Comparison of ENCODE assay signal across 28 cellular contexts in genomic region chr16:65386707-65387106, GRCh38.
"Had no signal": no experiment of that assay in that cellular context is flagged by ENCODE, and none has a peak within 500 bp of the region (broad histone marks: within the 10 kb centered on the region; RNA-seq: fewer than 3 reads in every experiment).

No MANE protein-coding gene starts in this region.

- H3K4me3 Mint-ChIP-seq: naive thymus-derived CD8-positive, alpha-beta T cell; nephron; neural crest cell; stimulated activated memory B cell treated with anti-CD40 and anti-IgM and Interleukin-4, amounts not matched to agents 10 μg/mL and 1 μg/mL and 100 μg/mL, for 72 hours; stimulated activated naive CD8-positive, alpha-beta T cell treated with anti-CD3 and anti-CD28 coated beads, Interleukin-15, amount 100 ng/mL, for 72 hours; type B pancreatic cell had no signal

- H3K27ac ChIP-seq: left lung, lower lobe of right lung, ovary, right atrium auricular region, right lobe of liver, tibial nerve, uterus had no signal

- H3K4me3 ChIP-seq: left lung, lower lobe of right lung, ovary, right atrium auricular region, right lobe of liver, smooth muscle cell, tibial nerve, uterus had no signal

- H3K36me3 ChIP-seq: left lung, lower lobe of right lung, ovary, right atrium auricular region, right lobe of liver, tibial nerve, uterus had no signal

- H3K4me1 Mint-ChIP-seq: naive thymus-derived CD8-positive, alpha-beta T cell; nephron; neural crest cell; stimulated activated memory B cell treated with anti-CD40 and anti-IgM and Interleukin-4, amounts not matched to agents 10 μg/mL and 1 μg/mL and 100 μg/mL, for 72 hours; stimulated activated naive CD8-positive, alpha-beta T cell treated with anti-CD3 and anti-CD28 coated beads, Interleukin-15, amount 100 ng/mL, for 72 hours had no signal

- H3K27ac Mint-ChIP-seq: naive thymus-derived CD8-positive, alpha-beta T cell; progenitor cell of endocrine pancreas; stimulated activated memory B cell treated with anti-CD40 and anti-IgM and Interleukin-4, amounts not matched to agents 10 μg/mL and 1 μg/mL and 100 μg/mL, for 72 hours; stimulated activated naive CD8-positive, alpha-beta T cell treated with anti-CD3 and anti-CD28 coated beads, Interleukin-15, amount 100 ng/mL, for 72 hours; type B pancreatic cell had no signal

- H3K4me1 ChIP-seq: left lung, lower lobe of right lung, right atrium auricular region, right lobe of liver, tibial nerve, uterus had no signal

- H3K36me3 Mint-ChIP-seq: stimulated activated memory B cell treated with anti-CD40 and anti-IgM and Interleukin-4, amounts not matched to agents 10 μg/mL and 1 μg/mL and 100 μg/mL, for 72 hours; type B pancreatic cell had no signal

- H3K27me3 ChIP-seq: left lung, ovary, right atrium auricular region, right lobe of liver, tibial nerve, uterus had no signal

- FAIRE-seq: keratinocyte had no signal

- H3K27me3 Mint-ChIP-seq: naive thymus-derived CD8-positive, alpha-beta T cell; stimulated activated memory B cell treated with anti-CD40 and anti-IgM and Interleukin-4, amounts not matched to agents 10 μg/mL and 1 μg/mL and 100 μg/mL, for 72 hours; stimulated activated naive CD8-positive, alpha-beta T cell treated with anti-CD3 and anti-CD28 coated beads, Interleukin-15, amount 100 ng/mL, for 72 hours had no signal

- H3K9me3 ChIP-seq: lower lobe of right lung, ovary, right atrium auricular region, right lobe of liver, tibial nerve, uterus had no signal

- ATAC-seq: left cardiac atrium; left lung; lower lobe of right lung; naive thymus-derived CD8-positive, alpha-beta T cell; right lobe of liver; stimulated activated memory B cell treated with anti-CD40 and anti-IgM and Interleukin-4, amounts not matched to agents 10 μg/mL and 1 μg/mL and 100 μg/mL, for 72 hours; stimulated activated naive CD8-positive, alpha-beta T cell treated with anti-CD3 and anti-CD28 coated beads, Interleukin-15, amount 100 ng/mL, for 72 hours had no signal

- H3K4me2 ChIP-seq: smooth muscle cell had no signal

- DNase-seq: hypothalamus; kidney glomerular epithelial cell; left cardiac atrium; left lung; lower lobe of right lung; mammary epithelial cell; mesenchymal stem cell; naive thymus-derived CD8-positive, alpha-beta T cell; nucleus accumbens; ovary; right lobe of liver; stimulated activated CD4-positive, alpha-beta T cell treated with anti-CD3 and anti-CD28 coated beads, Interleukin-1b, Interleukin-23, amount 100 ng/mL, for 48 hours; stimulated activated CD4-positive, alpha-beta T cell treated with anti-CD3 and anti-CD28 coated beads, Interleukin-2, amount 100 ng/mL, for 48 hours; stimulated activated CD4-positive, alpha-beta T cell treated with anti-CD3 and anti-CD28 coated beads, Interleukin-4, amount 100 ng/mL, for 4 hours; stimulated activated CD8-positive, alpha-beta memory T cell treated with anti-CD3 and anti-CD28 coated beads, Interleukin-4, amount 100 ng/mL, for 48 hours; stimulated activated naive CD4-positive, alpha-beta T cell treated with Interleukin-2 at 50 U/mL for 16 hours; stimulated activated naive CD8-positive, alpha-beta T cell treated with anti-CD3 and anti-CD28 coated beads, Interleukin-15, amount 100 ng/mL, for 72 hours; substantia nigra; uterus had no signal
